Comparison of ENCODE assay signal across 8 cellular contexts in genomic region chr14:39174560-39175444, GRCh38. TPM values are rescaled to one million over a fixed set of nuclear protein-coding genes. Genes with fewer than 3 reads are reported as not detected.
DNase-seq lines count a peak whose midpoint lies in the region; ATAC-seq lines count a peak whose summit lies in the region.

PNN (plus strand) TSS chr14:39175254; CDS start chr14:39175280, 26 bp downstream.

- peak within 1 kb of the TSS; percentile 96 to 100 for H3K4me3 Mint-ChIP-seq in effector memory CD8-positive, alpha-beta T cell

- peaks cover 17 to 32% of the 10 kb centered on the region in 2 donors for H3K4me1 Mint-ChIP-seq in effector memory CD8-positive, alpha-beta T cell (ENCODE audit: low read depth in 2 of 2)

- DNase-seq in COLO668 (lab: John Stamatoyannopoulos, UW; ENCODE audit: unreplicated experiment) (peak; percentile 98), HT1080 (ENCODE audit: low read depth) (peak; percentile 99), NOMO-1 treated with DMSO at 0.1 percent for 48 hours (lab: John Stamatoyannopoulos, UW; ENCODE audit: unreplicated experiment) (peak; percentile 100), medulla oblongata (ENCODE audit: extremely low spot score) (peak; percentile 99)
- DNase-seq in activated CD8-positive, alpha-beta memory T cell treated with anti-CD3 and anti-CD28 coated beads for 4 hours (ENCODE audit: low read depth in 2 of 2) = peak; percentile 87 to 95
- DNase-seq in effector memory CD8-positive, alpha-beta T cell = peak; percentile 93 to 95 (median 94)
- DNase-seq in stimulated activated CD8-positive, alpha-beta memory T cell treated with anti-CD3 and anti-CD28 coated beads, Interleukin-12 subunit alpha, Interleukin-12 subunit beta, amount 100 ng/mL, for 1 hour (ENCODE audit: low read depth) = peak; percentile 90

- peak; percentile 91 for ATAC-seq in GM21360 (IDR thresholded peaks at IDR 0.05; ENCODE audit: unreplicated experiment)
- peak; percentile 87 for ATAC-seq in effector memory CD8-positive, alpha-beta T cell (replicated peaks)

- H3K9me3 Mint-ChIP-seq in effector memory CD8-positive, alpha-beta T cell = no peaks in the 10 kb centered on the region

- peaks cover 33% of the 10 kb centered on the region for H3K36me3 Mint-ChIP-seq in effector memory CD8-positive, alpha-beta T cell (ENCODE audit: insufficient read depth)

- H3K27me3 Mint-ChIP-seq in effector memory CD8-positive, alpha-beta T cell = no peaks in the 10 kb centered on the region

- H3K27ac Mint-ChIP-seq in effector memory CD8-positive, alpha-beta T cell = peak within 1 kb of the TSS; percentile 99

RNA-seq across cellular contexts. Expression of gene PNN, which starts in this region (rescaled TPM):
- 31.2 and 33.0 TPM in 2 replicates for total RNA-seq in HT1080 (2014; rRNA removed; shearing (Covaris generic))
- polyA plus RNA-seq in HT1080 (2015; cell fraction: cytosol; rRNA removed) = 18.5 and 18.9 TPM in 2 replicates
- polyA plus RNA-seq in HT1080 (2015; cell fraction: nucleus; rRNA removed) = 57.4 and 75.3 TPM in 2 replicates

Comparison
In these comparisons a context has a peak if more than half of its experiments do, and no peak if none do; other contexts are left out.
1. Peak in every context shown above with its lines: DNase-seq and ATAC-seq.